ENCODE assay signal across 15 cellular contexts in the genomic region with DNA sequence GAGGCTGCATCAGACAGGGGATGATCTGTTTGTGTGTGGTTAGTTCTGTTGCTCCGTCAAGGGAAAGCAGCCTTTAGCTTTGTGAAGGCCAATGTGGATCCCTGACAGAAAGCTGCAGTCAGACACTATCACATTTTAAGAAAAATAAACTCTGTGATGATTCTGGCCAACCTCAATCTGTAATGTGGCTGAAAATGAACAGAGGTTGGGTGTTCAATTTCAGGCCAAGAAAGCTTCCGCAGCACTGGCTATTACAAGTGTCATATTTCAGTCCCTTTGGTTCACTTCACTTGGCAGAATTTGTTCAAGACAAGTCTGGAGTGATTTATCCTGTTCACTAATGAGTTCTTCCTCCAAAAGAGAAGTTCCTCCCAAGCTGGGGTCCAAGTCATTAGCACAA.
DNase-seq lines count a peak whose midpoint lies in the region; ATAC-seq and TF ChIP-seq lines count a peak whose summit lies in the region.
"Had no signal": no experiment of that assay in that cellular context is flagged by ENCODE, and none has a peak within 500 bp of the region (broad histone marks: within the 10 kb centered on the region; RNA-seq: fewer than 3 reads in every experiment).

No MANE protein-coding gene starts in this region.

- H3K4me2 ChIP-seq in SK-N-SH, result no peak overlapping the region
- H3K4me2 ChIP-seq: A549 had no signal

- DNase-seq in SK-N-SH (no peak), NCI-H69 (lab: John Stamatoyannopoulos, UW) (peak; percentile 63), fibroblast of the aortic adventitia (ENCODE audit: low read depth) (peak; percentile 42), smooth muscle cell of the brain vasculature (ENCODE audit: low read depth, low spot score) (peak; percentile 4), globus pallidus (ENCODE audit: low spot score) (no peak), hippocampal formation (lab: John Stamatoyannopoulos, UW) (no peak), NCI-H1417 treated with DMSO at 0.1 percent for 48 hours (lab: John Stamatoyannopoulos, UW) (no peak)
- DNase-seq: activated CD4-positive, alpha-beta T cell treated with anti-CD3 and anti-CD28 coated beads for 1 hour; activated naive CD4-positive, alpha-beta T cell treated with anti-CD3 and anti-CD28 coated beads for 36 hours; central memory CD4-positive, alpha-beta T cell; Karpas-422; mucosa of descending colon; NCI-H2029 had no signal

- ATAC-seq in SK-N-SH treated with all-trans-retinoic acid at 6 μM for 48 hours, result peak; percentile 73
- ATAC-seq: A549, mucosa of descending colon had no signal

- no peaks in the 10 kb centered on the region; a peak in 1 of 4 replicates for H3K4me1 ChIP-seq in SK-N-SH (ENCODE audit: control insufficient read depth in 1 of 2, insufficient read depth in 2 of 2, low read depth in 1 of 2, low read length in 1 of 2)

- TF ChIP-seq EP300 in SK-N-SH (IDR thresholded peaks at IDR 0.05; ENCODE audit: borderline replicate concordance in 1 of 2, low read depth in 1 of 2, low read length in 1 of 2), result no peak

- H3K9me3 ChIP-seq in SK-N-SH, result no peaks in the 10 kb centered on the region
- H3K9me3 ChIP-seq: A549, mucosa of descending colon had no signal

- POLR2A ChIA-PET in SK-N-SH (lab: Yijun Ruan, JAX), result no interaction called here

- H3K79me2 ChIP-seq in SK-N-SH (ENCODE audit: insufficient read depth), result no peaks in the 10 kb centered on the region

- H3K36me3 ChIP-seq in SK-N-SH (replicated peaks in 1 of 2; ENCODE audit: control insufficient read depth in 1 of 2, insufficient read depth in 2 of 2, low read length in 1 of 2), result no peaks in the 10 kb centered on the region

- no peak overlapping the region for H3K4me3 ChIP-seq in SK-N-SH (ENCODE audit: low read depth in 2 of 2, low read length in 1 of 2)
- H3K4me3 ChIP-seq in fibroblast of the aortic adventitia (ENCODE audit: low read depth, low read length), result no peak overlapping the region
- H3K4me3 ChIP-seq: A549, mucosa of descending colon had no signal

- H4K20me1 ChIP-seq in SK-N-SH (ENCODE audit: insufficient read depth), result no peaks in the 10 kb centered on the region

- H3K27me3 ChIP-seq in SK-N-SH (ENCODE audit: insufficient read depth), result no peaks in the 10 kb centered on the region

- TF ChIP-seq RAD21 in SK-N-SH (IDR thresholded peaks at IDR 0.05; ENCODE audit: low read length), result no peak

- H3F3A ChIP-seq in SK-N-SH (replicated peaks; ENCODE audit: insufficient read depth), result no peaks in the 10 kb centered on the region

- no peak overlapping the region for H2AFZ ChIP-seq in SK-N-SH (ENCODE audit: low read depth)

- no peak overlapping the region for H3K27ac ChIP-seq in SK-N-SH (ENCODE audit: low read depth in 2 of 2, low read length in 1 of 2)
- H3K27ac ChIP-seq: A549 had no signal

- TF ChIP-seq CTCF in SK-N-SH (IDR thresholded peaks at IDR 0.05) (no peak), fibroblast of the aortic adventitia (IDR thresholded peaks at IDR 0.05; ENCODE audit: insufficient read depth, low read length) (no peak)

- no peaks in the 10 kb centered on the region for H3K9me2 ChIP-seq in SK-N-SH

- no peak overlapping the region for H3K9ac ChIP-seq in SK-N-SH

- CTCF ChIA-PET in SK-N-SH (lab: Yijun Ruan, JAX), result no interaction called here

- 35% methylated on average over 2 of the region's 2 CpGs for WGBS in SK-N-SH (ENCODE audit: low lambda C conversion rate)

TF ChIP-seq in SK-N-SH treated with all-trans-retinoic acid at 6 μM for 48 hours, 23 proteins besides CTCF, POLR2A, EP300 and RAD21 (continues in another document):
- no peak for TF ChIP-seq BACH2 (CRISPR knock-in tag; IDR thresholded peaks at IDR 0.05; ENCODE audit: borderline replicate concordance)
- no peak for TF ChIP-seq OSR1 (CRISPR knock-in tag; IDR thresholded peaks at IDR 0.05)
- no peak for TF ChIP-seq CSRNP3 (CRISPR knock-in tag; IDR thresholded peaks at IDR 0.05)
- no peak for TF ChIP-seq ZNF8 (CRISPR knock-in tag; IDR thresholded peaks at IDR 0.05)
- TF ChIP-seq ZFP30 (CRISPR knock-in tag; IDR thresholded peaks at IDR 0.05), result no peak
- TF ChIP-seq CREB5 (CRISPR knock-in tag; IDR thresholded peaks at IDR 0.05; ENCODE audit: low read depth), result no peak
- no peak for TF ChIP-seq ZFP3 (CRISPR knock-in tag; IDR thresholded peaks at IDR 0.05)
- TF ChIP-seq RARB (CRISPR knock-in tag; IDR thresholded peaks at IDR 0.05), result no peak
- TF ChIP-seq ARNTL (CRISPR knock-in tag; IDR thresholded peaks at IDR 0.05; ENCODE audit: borderline replicate concordance, low read depth), result no peak
- no peak for TF ChIP-seq SNAI2 (CRISPR knock-in tag; IDR thresholded peaks at IDR 0.05)
- TF ChIP-seq ZNF565 (CRISPR knock-in tag; conservative IDR thresholded peaks at IDR 0.05; ENCODE audit: low read depth), result no peak
- TF ChIP-seq PPARA (CRISPR knock-in tag; IDR thresholded peaks at IDR 0.05; ENCODE audit: borderline replicate concordance), result no peak

TF ChIP-seq in SK-N-SH, 30 proteins besides CTCF, POLR2A, EP300 and RAD21 (continues in another document):
- TF ChIP-seq EZH2phosphoT487 (IDR thresholded peaks at IDR 0.05; ENCODE audit: borderline replicate concordance, low read depth), result no peak
- TF ChIP-seq, protein P1, sequence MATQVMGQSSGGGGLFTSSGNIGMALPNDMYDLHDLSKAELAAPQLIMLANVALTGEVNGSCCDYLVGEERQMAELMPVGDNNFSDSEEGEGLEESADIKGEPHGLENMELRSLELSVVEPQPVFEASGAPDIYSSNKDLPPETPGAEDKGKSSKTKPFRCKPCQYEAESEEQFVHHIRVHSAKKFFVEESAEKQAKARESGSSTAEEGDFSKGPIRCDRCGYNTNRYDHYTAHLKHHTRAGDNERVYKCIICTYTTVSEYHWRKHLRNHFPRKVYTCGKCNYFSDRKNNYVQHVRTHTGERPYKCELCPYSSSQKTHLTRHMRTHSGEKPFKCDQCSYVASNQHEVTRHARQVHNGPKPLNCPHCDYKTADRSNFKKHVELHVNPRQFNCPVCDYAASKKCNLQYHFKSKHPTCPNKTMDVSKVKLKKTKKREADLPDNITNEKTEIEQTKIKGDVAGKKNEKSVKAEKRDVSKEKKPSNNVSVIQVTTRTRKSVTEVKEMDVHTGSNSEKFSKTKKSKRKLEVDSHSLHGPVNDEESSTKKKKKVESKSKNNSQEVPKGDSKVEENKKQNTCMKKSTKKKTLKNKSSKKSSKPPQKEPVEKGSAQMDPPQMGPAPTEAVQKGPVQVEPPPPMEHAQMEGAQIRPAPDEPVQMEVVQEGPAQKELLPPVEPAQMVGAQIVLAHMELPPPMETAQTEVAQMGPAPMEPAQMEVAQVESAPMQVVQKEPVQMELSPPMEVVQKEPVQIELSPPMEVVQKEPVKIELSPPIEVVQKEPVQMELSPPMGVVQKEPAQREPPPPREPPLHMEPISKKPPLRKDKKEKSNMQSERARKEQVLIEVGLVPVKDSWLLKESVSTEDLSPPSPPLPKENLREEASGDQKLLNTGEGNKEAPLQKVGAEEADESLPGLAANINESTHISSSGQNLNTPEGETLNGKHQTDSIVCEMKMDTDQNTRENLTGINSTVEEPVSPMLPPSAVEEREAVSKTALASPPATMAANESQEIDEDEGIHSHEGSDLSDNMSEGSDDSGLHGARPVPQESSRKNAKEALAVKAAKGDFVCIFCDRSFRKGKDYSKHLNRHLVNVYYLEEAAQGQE (IDR thresholded peaks at IDR 0.05; ENCODE audit: low read depth, low read length), result no peak
- TF ChIP-seq RCOR1 (IDR thresholded peaks at IDR 0.05; ENCODE audit: low read length), result no peak
- no peak for TF ChIP-seq SIN3A (IDR thresholded peaks at IDR 0.05; ENCODE audit: borderline replicate concordance, low read depth, low read length)
- TF ChIP-seq, protein P2, sequence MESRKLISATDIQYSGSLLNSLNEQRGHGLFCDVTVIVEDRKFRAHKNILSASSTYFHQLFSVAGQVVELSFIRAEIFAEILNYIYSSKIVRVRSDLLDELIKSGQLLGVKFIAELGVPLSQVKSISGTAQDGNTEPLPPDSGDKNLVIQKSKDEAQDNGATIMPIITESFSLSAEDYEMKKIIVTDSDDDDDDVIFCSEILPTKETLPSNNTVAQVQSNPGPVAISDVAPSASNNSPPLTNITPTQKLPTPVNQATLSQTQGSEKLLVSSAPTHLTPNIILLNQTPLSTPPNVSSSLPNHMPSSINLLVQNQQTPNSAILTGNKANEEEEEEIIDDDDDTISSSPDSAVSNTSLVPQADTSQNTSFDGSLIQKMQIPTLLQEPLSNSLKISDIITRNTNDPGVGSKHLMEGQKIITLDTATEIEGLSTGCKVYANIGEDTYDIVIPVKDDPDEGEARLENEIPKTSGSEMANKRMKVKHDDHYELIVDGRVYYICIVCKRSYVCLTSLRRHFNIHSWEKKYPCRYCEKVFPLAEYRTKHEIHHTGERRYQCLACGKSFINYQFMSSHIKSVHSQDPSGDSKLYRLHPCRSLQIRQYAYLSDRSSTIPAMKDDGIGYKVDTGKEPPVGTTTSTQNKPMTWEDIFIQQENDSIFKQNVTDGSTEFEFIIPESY (IDR thresholded peaks at IDR 0.05; ENCODE audit: borderline replicate concordance, low read depth), result no peak
- TF ChIP-seq, protein P3, sequence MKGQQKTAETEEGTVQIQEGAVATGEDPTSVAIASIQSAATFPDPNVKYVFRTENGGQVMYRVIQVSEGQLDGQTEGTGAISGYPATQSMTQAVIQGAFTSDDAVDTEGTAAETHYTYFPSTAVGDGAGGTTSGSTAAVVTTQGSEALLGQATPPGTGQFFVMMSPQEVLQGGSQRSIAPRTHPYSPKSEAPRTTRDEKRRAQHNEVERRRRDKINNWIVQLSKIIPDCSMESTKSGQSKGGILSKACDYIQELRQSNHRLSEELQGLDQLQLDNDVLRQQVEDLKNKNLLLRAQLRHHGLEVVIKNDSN (IDR thresholded peaks at IDR 0.05; ENCODE audit: borderline replicate concordance, low read depth), result no peak
- no peak for TF ChIP-seq TCF12 (IDR thresholded peaks at IDR 0.05)
- TF ChIP-seq, protein P4, sequence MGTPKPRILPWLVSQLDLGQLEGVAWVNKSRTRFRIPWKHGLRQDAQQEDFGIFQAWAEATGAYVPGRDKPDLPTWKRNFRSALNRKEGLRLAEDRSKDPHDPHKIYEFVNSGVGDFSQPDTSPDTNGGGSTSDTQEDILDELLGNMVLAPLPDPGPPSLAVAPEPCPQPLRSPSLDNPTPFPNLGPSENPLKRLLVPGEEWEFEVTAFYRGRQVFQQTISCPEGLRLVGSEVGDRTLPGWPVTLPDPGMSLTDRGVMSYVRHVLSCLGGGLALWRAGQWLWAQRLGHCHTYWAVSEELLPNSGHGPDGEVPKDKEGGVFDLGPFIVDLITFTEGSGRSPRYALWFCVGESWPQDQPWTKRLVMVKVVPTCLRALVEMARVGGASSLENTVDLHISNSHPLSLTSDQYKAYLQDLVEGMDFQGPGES (IDR thresholded peaks at IDR 0.05; ENCODE audit: low read depth, low read length), result no peak
- no peak for TF ChIP-seq NRF1 (IDR thresholded peaks at IDR 0.05; ENCODE audit: low read depth, low read length)
- no peak for TF ChIP-seq TAF1 (IDR thresholded peaks at IDR 0.05; ENCODE audit: borderline replicate concordance, low read depth, low read length)
- TF ChIP-seq FOXM1 (IDR thresholded peaks at IDR 0.05; ENCODE audit: low read depth), result no peak

Comparison
In these comparisons a context has a peak if more than half of its experiments do, and no peak if none do; other contexts are left out.
1. DNase-seq: peak in NCI-H69 (single experiment), fibroblast of the aortic adventitia (single experiment) and smooth muscle cell of the brain vasculature (single experiment); none in SK-N-SH (single experiment), globus pallidus (single experiment), hippocampal formation (0 of 2) and NCI-H1417 treated with DMSO at 0.1 percent for 48 hours (single experiment).